ENCODE assay signal across 1 cellular context in genomic region chr10:121974535-121975294, GRCh38.
TF ChIP-seq lines count a peak whose summit lies in the region.

Gene NSMCE4A, minus strand, starts transcription at chr10:121975217. Its CDS starts 52 bp downstream, at chr10:121975165.

TF ChIP-seq in SK-N-SH, 30 proteins besides CTCF, POLR2A, EP300 and RAD21 (continued from another document):
- peak; percentile 79 for TF ChIP-seq YY1 (IDR thresholded peaks at IDR 0.05; ENCODE audit: low read depth)
- 0 out of 2 replicates have a peak, but pooled peaks have one; percentile 5 for TF ChIP-seq NFIC (IDR thresholded peaks at IDR 0.05; ENCODE audit: borderline replicate concordance)
- no peak for TF ChIP-seq EZH2phosphoT487 (IDR thresholded peaks at IDR 0.05; ENCODE audit: borderline replicate concordance, low read depth)
- TF ChIP-seq FOXJ3 (CRISPR knock-in tag; IDR thresholded peaks at IDR 0.05): no peak
- no peak for TF ChIP-seq RFX5 (IDR thresholded peaks at IDR 0.05; ENCODE audit: low read length)
- no peak for TF ChIP-seq ELF1 (IDR thresholded peaks at IDR 0.05)
- peak; percentile 64; the same call in 1 of the 2 replicates for TF ChIP-seq SIN3A (IDR thresholded peaks at IDR 0.05; ENCODE audit: borderline replicate concordance, low read depth, low read length)
- TF ChIP-seq FOXM1 (IDR thresholded peaks at IDR 0.05; ENCODE audit: low read depth): no peak
- no peak for TF ChIP-seq MEF2A (IDR thresholded peaks at IDR 0.05; ENCODE audit: borderline replicate concordance, low read depth)
- no peak for TF ChIP-seq RXRA (IDR thresholded peaks at IDR 0.05; ENCODE audit: borderline replicate concordance, low read depth)
- no peak for TF ChIP-seq ZBTB33 (IDR thresholded peaks at IDR 0.05; ENCODE audit: borderline replicate concordance, low read depth)
- no peak; the same call in 1 of the 2 replicates for TF ChIP-seq TAF1 (IDR thresholded peaks at IDR 0.05; ENCODE audit: borderline replicate concordance, low read depth, low read length)
- TF ChIP-seq IRF3 (IDR thresholded peaks at IDR 0.05; ENCODE audit: low read depth, low read length): no peak
- TF ChIP-seq TEAD4 (IDR thresholded peaks at IDR 0.05; ENCODE audit: borderline replicate concordance, insufficient read depth): no peak; the same call in 1 of the 2 replicates
- 0 out of 2 replicates have a peak, but pooled peaks have one; percentile 3 for TF ChIP-seq USF1 (IDR thresholded peaks at IDR 0.05; ENCODE audit: borderline replicate concordance, low read depth)
- no peak for TF ChIP-seq USF2 (IDR thresholded peaks at IDR 0.05; ENCODE audit: borderline replicate concordance, low read depth, low read length)
- TF ChIP-seq JUND (IDR thresholded peaks at IDR 0.05): no peak
